38 cellular contexts compared by ENCODE assay signal in the genomic region with DNA sequence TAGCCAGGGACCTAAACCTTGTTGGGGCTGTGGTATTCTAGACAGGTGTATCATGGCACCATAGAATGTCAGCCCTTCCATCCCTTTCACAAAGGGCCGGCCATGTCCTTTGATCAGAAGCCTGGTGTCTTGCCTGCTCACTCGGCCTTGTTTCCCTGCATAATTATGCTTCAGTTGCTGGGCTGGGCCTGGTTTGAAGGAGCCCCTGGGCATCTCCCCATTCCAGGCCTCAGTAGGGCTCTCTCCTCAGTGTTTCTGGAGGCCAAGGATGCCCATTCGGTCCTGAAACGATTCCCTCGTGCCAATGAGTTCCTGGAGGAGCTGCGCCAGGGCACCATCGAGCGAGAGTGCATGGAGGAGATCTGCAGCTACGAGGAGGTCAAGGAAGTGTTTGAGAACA. TPM values are rescaled to one million over a fixed set of nuclear protein-coding genes. Genes with fewer than 3 reads are reported as not detected.
"Had no signal": no experiment of that assay in that cellular context is flagged by ENCODE, and none has a peak within 500 bp of the region (broad histone marks: within the 10 kb centered on the region; RNA-seq: fewer than 3 reads in every experiment).

No MANE protein-coding gene starts in this region.

- DNase-seq: Karpas-422, Kasumi-1, MG63, MM.1S, MV-4-11, NCI-H1048, NCI-H1092, NCI-H1092 treated with DMSO at 0.1 percent for 48 hours, NCI-H1105, NCI-H1105 treated with DMSO at 0.1 percent for 48 hours, NCI-H1417, NCI-H1417 treated with DMSO at 0.1 percent for 48 hours, NCI-H1436, NCI-H1436 treated with DMSO at 0.1 percent for 48 hours, NCI-H146, NCI-H1694, NCI-H1694 treated with DMSO at 0.1 percent for 48 hours, NCI-H187, NCI-H187 treated with DMSO at 0.1 percent for 48 hours, NCI-H1930, NCI-H2029, NCI-H2029 treated with DMSO at 0.1 percent for 48 hours, NCI-H2081, NCI-H2081 treated with DMSO at 0.1 percent for 48 hours, NCI-H2107, NCI-H2171, NCI-H2171 treated with DMSO at 0.1 percent for 48 hours, NCI-H2227 treated with DMSO at 0.1 percent for 48 hours, NCI-H226, NCI-H345, NCI-H446, NCI-H446 treated with DMSO at 0.1 percent for 48 hours, NCI-H510A had no signal

- H3K36me3 ChIP-seq: MG63 had no signal

- H3K27me3 ChIP-seq: MG63 had no signal

- H3K27ac ChIP-seq: KMS-11 had no signal

- H3K4me3 ChIP-seq: MG63 had no signal

- H3K9me3 ChIP-seq: MG63 had no signal

RNA-seq across cellular contexts. Expression of a gene that starts 4.5 kb away (rescaled TPM):
- total RNA-seq: LHCN-M2, M059J, MCF 10A, NCI-H460 had no signal

RNA-seq across cellular contexts. Expression of a gene that starts 16.1 kb away (rescaled TPM):
- total RNA-seq: LHCN-M2, MCF 10A, NCI-H460 had no signal

RNA-seq across cellular contexts. Expression of a gene that starts 34.8 kb away (rescaled TPM):
- total RNA-seq: LHCN-M2, M059J, MCF 10A, NCI-H460 had no signal
